Comparison of ENCODE assay signal across 31 cellular contexts in genomic region chr6:5653801-5654200, GRCh38.
"Had no signal": no experiment of that assay in that cellular context is flagged by ENCODE, and none has a peak within 500 bp of the region (broad histone marks: within the 10 kb centered on the region; RNA-seq: fewer than 3 reads in every experiment).

No MANE protein-coding gene starts in this region.

- H3K4me3 ChIP-seq: adrenal gland, body of pancreas, colonic mucosa had no signal

- H3K27ac Mint-ChIP-seq: activated B cell treated with CpG ODN at 0.5 μM for 24 hours; activated CD8-positive, alpha-beta T cell treated with anti-CD3 and anti-CD28 coated beads for 36 hours; activated naive CD8-positive, alpha-beta T cell treated with anti-CD3 and anti-CD28 coated beads for 36 hours; activated naive CD8-positive, alpha-beta T cell treated with anti-CD3 and anti-CD28 coated beads, Interleukin-2, amount 50 U/mL, for 24 hours; activated T-helper 17 cell treated with anti-CD3 and anti-CD28 coated beads, Interleukin-2, amount 50 U/mL, for 72 hours; T-helper 17 cell; T-helper 2 cell treated with Interferon-gamma antibody and Interleukin-4, amounts not matched to agents 5 μg/mL and 100 μg/mL, for 36 hours had no signal

- H3K27ac ChIP-seq: adrenal gland, body of pancreas, colonic mucosa, epithelial cell of prostate, WERI-Rb-1 had no signal

- H3K9me3 Mint-ChIP-seq: activated B cell treated with CpG ODN at 0.5 μM for 24 hours; activated CD8-positive, alpha-beta T cell treated with anti-CD3 and anti-CD28 coated beads for 36 hours; activated naive CD8-positive, alpha-beta T cell treated with anti-CD3 and anti-CD28 coated beads for 36 hours; activated naive CD8-positive, alpha-beta T cell treated with anti-CD3 and anti-CD28 coated beads, Interleukin-2, amount 50 U/mL, for 24 hours; activated T-cell treated with anti-CD3 and anti-CD28 coated beads, Interleukin-2, amount 50 U/mL, for 4 hours; activated T-helper 17 cell treated with anti-CD3 and anti-CD28 coated beads, Interleukin-2, amount 50 U/mL, for 72 hours; T-helper 2 cell treated with Interferon-gamma antibody and Interleukin-4, amounts not matched to agents 5 μg/mL and 100 μg/mL, for 36 hours had no signal

- H3K4me1 ChIP-seq: adrenal gland, body of pancreas, colonic mucosa had no signal

- H3K27me3 ChIP-seq: adrenal gland, body of pancreas, colonic mucosa had no signal

- ATAC-seq: activated CD4-positive, CD25-positive, alpha-beta regulatory T cell treated with anti-CD3 and anti-CD28 coated beads, Interleukin-2, amount 50 U/mL, for 24 hours; activated CD8-positive, alpha-beta T cell treated with anti-CD3 and anti-CD28 coated beads for 36 hours; activated naive CD8-positive, alpha-beta T cell treated with anti-CD3 and anti-CD28 coated beads, Interleukin-2, amount 50 U/mL, for 24 hours; activated T-cell treated with anti-CD3 and anti-CD28 coated beads, Interleukin-2, amount 50 U/mL, for 4 hours; activated T-helper 17 cell treated with anti-CD3 and anti-CD28 coated beads, Interleukin-2, amount 50 U/mL, for 72 hours; body of pancreas; esophagus mucosa; T-helper 17 cell had no signal

- DNase-seq: activated B cell treated with CpG ODN at 0.5 μM for 24 hours; activated CD4-positive, alpha-beta T cell treated with anti-CD3 and anti-CD28 coated beads for 48 hours; activated CD4-positive, alpha-beta T cell treated with anti-CD3 and anti-CD28 coated beads, Interleukin-2, amount 50 U/mL, for 1 hour; activated CD4-positive, alpha-beta T cell treated with anti-CD3 and anti-CD28 coated beads, Interleukin-2, amount 50 U/mL, for 48 hours; activated CD8-positive, alpha-beta memory T cell treated with anti-CD3 and anti-CD28 coated beads for 24 hours; activated CD8-positive, alpha-beta T cell treated with anti-CD3 and anti-CD28 coated beads for 36 hours; activated effector memory CD4-positive, alpha-beta T cell treated with Interleukin-2 at 50 U/mL for 16 hours; activated gamma-delta T cell treated with Interleukin-2 at 50 U/mL for 16 hours; activated naive CD4-positive, alpha-beta T cell treated with anti-CD3 and anti-CD28 coated beads, Interleukin-2, amount 50 U/mL, for 16 hours; activated naive CD4-positive, alpha-beta T cell treated with Interleukin-2 at 50 U/mL for 16 hours; activated naive CD8-positive, alpha-beta T cell treated with anti-CD3 and anti-CD28 coated beads for 36 hours; activated naive CD8-positive, alpha-beta T cell treated with anti-CD3 and anti-CD28 coated beads, Interleukin-2, amount 50 U/mL, for 24 hours; activated T-cell treated with anti-CD3 and anti-CD28 coated beads, Interleukin-2, amount 50 U/mL, for 4 hours; adrenal gland; amygdala; aorta; body of pancreas; central memory CD4-positive, alpha-beta T cell; cerebellar nuclear complex; colonic mucosa; effector CD8-positive, alpha-beta T cell; foreskin fibroblast; T-helper 1 cell; T-helper 17 cell; T1000; WERI-Rb-1 had no signal

- H3K9me3 ChIP-seq: adrenal gland, body of pancreas, colonic mucosa had no signal
